In genomic region chr16:10923146-10923649, GRCh38 we compare ENCODE assay signal across 1 cellular context.
TF ChIP-seq lines count a peak whose summit lies in the region.

No MANE protein-coding gene starts in this region.

TF ChIP-seq in GM23338, 12 proteins besides CTCF, POLR2A, EP300 and RAD21:
- TF ChIP-seq EZH2 (IDR thresholded peaks at IDR 0.05; ENCODE audit: low read depth, unreplicated experiment): no peak
- TF ChIP-seq EZH2phosphoT487 (IDR thresholded peaks at IDR 0.05; ENCODE audit: unreplicated experiment): no peak
- no peak for TF ChIP-seq ETS1 (IDR thresholded peaks at IDR 0.05)
- TF ChIP-seq ZNF331 (CRISPR knock-in tag; IDR thresholded peaks at IDR 0.05; ENCODE audit: low read depth): no peak
- no peak for TF ChIP-seq NANOG (IDR thresholded peaks at IDR 0.05; ENCODE audit: borderline replicate concordance)
- TF ChIP-seq STAT1 (IDR thresholded peaks at IDR 0.05; ENCODE audit: unreplicated experiment): no peak
- TF ChIP-seq JUNB (IDR thresholded peaks at IDR 0.05; ENCODE audit: unreplicated experiment): no peak
- TF ChIP-seq POLR2AphosphoS5 (IDR thresholded peaks at IDR 0.05; ENCODE audit: low read depth): no peak
- no peak for TF ChIP-seq CREB1 (CRISPR knock-in tag; IDR thresholded peaks at IDR 0.05; ENCODE audit: low read depth)
- TF ChIP-seq REST (IDR thresholded peaks at IDR 0.05; ENCODE audit: unreplicated experiment): no peak
- TF ChIP-seq, protein P1, sequence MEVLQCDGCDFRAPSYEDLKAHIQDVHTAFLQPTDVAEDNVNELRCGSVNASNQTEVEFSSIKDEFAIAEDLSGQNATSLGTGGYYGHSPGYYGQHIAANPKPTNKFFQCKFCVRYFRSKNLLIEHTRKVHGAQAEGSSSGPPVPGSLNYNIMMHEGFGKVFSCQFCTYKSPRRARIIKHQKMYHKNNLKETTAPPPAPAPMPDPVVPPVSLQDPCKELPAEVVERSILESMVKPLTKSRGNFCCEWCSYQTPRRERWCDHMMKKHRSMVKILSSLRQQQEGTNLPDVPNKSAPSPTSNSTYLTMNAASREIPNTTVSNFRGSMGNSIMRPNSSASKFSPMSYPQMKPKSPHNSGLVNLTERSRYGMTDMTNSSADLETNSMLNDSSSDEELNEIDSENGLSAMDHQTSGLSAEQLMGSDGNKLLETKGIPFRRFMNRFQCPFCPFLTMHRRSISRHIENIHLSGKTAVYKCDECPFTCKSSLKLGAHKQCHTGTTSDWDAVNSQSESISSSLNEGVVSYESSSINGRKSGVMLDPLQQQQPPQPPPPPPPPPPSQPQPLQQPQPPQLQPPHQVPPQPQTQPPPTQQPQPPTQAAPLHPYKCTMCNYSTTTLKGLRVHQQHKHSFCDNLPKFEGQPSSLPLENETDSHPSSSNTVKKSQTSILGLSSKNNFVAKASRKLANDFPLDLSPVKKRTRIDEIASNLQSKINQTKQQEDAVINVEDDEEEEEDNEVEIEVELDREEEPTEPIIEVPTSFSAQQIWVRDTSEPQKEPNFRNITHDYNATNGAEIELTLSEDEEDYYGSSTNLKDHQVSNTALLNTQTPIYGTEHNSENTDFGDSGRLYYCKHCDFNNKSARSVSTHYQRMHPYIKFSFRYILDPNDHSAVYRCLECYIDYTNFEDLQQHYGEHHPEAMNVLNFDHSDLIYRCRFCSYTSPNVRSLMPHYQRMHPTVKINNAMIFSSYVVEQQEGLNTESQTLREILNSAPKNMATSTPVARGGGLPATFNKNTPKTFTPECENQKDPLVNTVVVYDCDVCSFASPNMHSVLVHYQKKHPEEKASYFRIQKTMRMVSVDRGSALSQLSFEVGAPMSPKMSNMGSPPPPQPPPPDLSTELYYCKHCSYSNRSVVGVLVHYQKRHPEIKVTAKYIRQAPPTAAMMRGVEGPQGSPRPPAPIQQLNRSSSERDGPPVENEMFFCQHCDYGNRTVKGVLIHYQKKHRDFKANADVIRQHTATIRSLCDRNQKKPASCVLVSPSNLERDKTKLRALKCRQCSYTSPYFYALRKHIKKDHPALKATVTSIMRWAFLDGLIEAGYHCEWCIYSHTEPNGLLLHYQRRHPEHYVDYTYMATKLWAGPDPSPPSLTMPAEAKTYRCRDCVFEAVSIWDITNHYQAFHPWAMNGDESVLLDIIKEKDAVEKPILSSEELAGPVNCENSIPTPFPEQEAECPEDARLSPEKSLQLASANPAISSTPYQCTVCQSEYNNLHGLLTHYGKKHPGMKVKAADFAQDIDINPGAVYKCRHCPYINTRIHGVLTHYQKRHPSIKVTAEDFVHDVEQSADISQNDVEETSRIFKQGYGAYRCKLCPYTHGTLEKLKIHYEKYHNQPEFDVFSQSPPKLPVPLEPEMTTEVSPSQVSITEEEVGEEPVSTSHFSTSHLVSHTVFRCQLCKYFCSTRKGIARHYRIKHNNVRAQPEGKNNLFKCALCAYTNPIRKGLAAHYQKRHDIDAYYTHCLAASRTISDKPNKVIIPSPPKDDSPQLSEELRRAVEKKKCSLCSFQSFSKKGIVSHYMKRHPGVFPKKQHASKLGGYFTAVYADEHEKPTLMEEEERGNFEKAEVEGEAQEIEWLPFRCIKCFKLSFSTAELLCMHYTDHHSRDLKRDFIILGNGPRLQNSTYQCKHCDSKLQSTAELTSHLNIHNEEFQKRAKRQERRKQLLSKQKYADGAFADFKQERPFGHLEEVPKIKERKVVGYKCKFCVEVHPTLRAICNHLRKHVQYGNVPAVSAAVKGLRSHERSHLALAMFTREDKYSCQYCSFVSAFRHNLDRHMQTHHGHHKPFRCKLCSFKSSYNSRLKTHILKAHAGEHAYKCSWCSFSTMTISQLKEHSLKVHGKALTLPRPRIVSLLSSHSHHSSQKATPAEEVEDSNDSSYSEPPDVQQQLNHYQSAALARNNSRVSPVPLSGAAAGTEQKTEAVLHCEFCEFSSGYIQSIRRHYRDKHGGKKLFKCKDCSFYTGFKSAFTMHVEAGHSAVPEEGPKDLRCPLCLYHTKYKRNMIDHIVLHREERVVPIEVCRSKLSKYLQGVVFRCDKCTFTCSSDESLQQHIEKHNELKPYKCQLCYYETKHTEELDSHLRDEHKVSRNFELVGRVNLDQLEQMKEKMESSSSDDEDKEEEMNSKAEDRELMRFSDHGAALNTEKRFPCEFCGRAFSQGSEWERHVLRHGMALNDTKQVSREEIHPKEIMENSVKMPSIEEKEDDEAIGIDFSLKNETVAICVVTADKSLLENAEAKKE (CRISPR knock-in tag; IDR thresholded peaks at IDR 0.05): no peak
- no peak for TF ChIP-seq ZNF114 (CRISPR knock-in tag; IDR thresholded peaks at IDR 0.05)
